In the genomic region with DNA sequence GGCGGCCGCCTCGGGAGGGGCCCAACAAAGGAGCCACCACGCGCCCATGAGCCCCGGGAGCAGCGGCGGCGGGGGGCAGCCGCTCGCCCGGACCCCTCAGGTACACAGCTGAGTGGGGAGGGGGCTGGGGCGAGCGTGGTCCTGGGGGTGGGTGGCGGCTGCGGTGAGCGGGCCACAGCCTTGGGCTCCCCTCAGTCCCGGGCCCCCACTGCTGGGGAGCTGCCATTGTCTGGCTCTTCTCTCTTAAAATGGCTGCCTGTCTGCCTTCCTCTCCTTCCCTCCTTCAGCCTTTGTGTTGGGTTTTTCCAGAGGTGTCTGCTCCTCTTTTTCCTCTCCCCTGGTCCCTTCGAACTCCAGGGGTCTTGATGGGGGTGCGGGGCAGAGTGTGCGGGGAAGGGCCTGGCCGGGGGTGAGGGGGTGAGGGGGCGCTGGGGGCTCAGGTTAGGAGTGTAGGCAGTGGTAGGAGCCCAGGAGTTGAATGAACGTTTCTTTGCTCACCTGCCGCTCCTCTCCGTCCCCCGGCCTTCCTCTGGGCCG, we compare ENCODE assay signal across 8 cellular contexts. TPM values are rescaled to one million over a fixed set of nuclear protein-coding genes. Genes with fewer than 3 reads are reported as not detected.
DNase-seq lines count a peak whose midpoint lies in the region; ATAC-seq, FAIRE-seq and TF ChIP-seq lines count a peak whose summit lies in the region.

No MANE protein-coding gene starts in this region.

- H3K36me3 ChIP-seq in Peyer's patch (no peaks in the 10 kb centered on the region), small intestine (ENCODE audit: control insufficient read depth in 2 of 2, insufficient read depth in 2 of 2, low read length in 2 of 2) (no peaks in the 10 kb centered on the region)

- H3K27me3 Mint-ChIP-seq in stimulated activated naive B cell treated with anti-CD40 and anti-IgM and Interleukin-4, amounts not matched to agents 10 μg/mL and 1 μg/mL and 100 μg/mL, for 72 hours, result no peaks in the 10 kb centered on the region

- H3K27ac ChIP-seq in Peyer's patch (peak overlapping the region; percentile 96 to 100 (median 97)), small intestine (ENCODE audit: low read depth in 1 of 2, low read length in 1 of 2) (peak overlapping the region; percentile 94 to 98)

- no peak for TF ChIP-seq CTCF in Peyer's patch (IDR thresholded peaks at IDR 0.05)
- TF ChIP-seq CTCF in foreskin fibroblast (IDR thresholded peaks at IDR 0.05; ENCODE audit: low read depth, low read length), result no peak

- H3K27ac Mint-ChIP-seq in stimulated activated naive B cell treated with anti-CD40 and anti-IgM and Interleukin-4, amounts not matched to agents 10 μg/mL and 1 μg/mL and 100 μg/mL, for 72 hours, result no peak overlapping the region

- H3K36me3 Mint-ChIP-seq in stimulated activated naive B cell treated with anti-CD40 and anti-IgM and Interleukin-4, amounts not matched to agents 10 μg/mL and 1 μg/mL and 100 μg/mL, for 72 hours, result peaks cover 6 to 9% of the 10 kb centered on the region in 2 donors

- H3K4me1 Mint-ChIP-seq in stimulated activated naive B cell treated with anti-CD40 and anti-IgM and Interleukin-4, amounts not matched to agents 10 μg/mL and 1 μg/mL and 100 μg/mL, for 72 hours, result peaks cover 16 to 27% of the 10 kb centered on the region in 2 donors

- H3K9me3 Mint-ChIP-seq in stimulated activated naive B cell treated with anti-CD40 and anti-IgM and Interleukin-4, amounts not matched to agents 10 μg/mL and 1 μg/mL and 100 μg/mL, for 72 hours, result no peaks in the 10 kb centered on the region

- 0% methylated on average over 11 to 28 of the region's 28 CpGs for WGBS in small intestine, 3 donors

- H3K4me3 Mint-ChIP-seq in stimulated activated naive B cell treated with anti-CD40 and anti-IgM and Interleukin-4, amounts not matched to agents 10 μg/mL and 1 μg/mL and 100 μg/mL, for 72 hours, result no peak overlapping the region

- peak in 2 of 3 experiments; percentile 45 to 47 for DNase-seq in NCI-H1417 (lab: John Stamatoyannopoulos, UW)
- DNase-seq in NCI-H1417 treated with DMSO at 0.1 percent for 48 hours (lab: John Stamatoyannopoulos, UW), result no peak
- DNase-seq in Peyer's patch, result no peak
- DNase-seq in foreskin fibroblast, result no peak
- DNase-seq in small intestine, result no peak
- DNase-seq in stimulated activated naive B cell treated with anti-CD40 and anti-IgM and Interleukin-4, amounts not matched to agents 10 μg/mL and 1 μg/mL and 100 μg/mL, for 72 hours, result no peak

- TF ChIP-seq POLR2A in Peyer's patch (IDR thresholded peaks at IDR 0.05), result no peak

- no peak for FAIRE-seq in small intestine (lab: Jason Lieb, UNC)

- H3K4me3 ChIP-seq in Peyer's patch, result peak overlapping the region; percentile 95 to 98 (median 96)
- H3K4me3 ChIP-seq in foreskin fibroblast (ENCODE audit: low read depth in 1 of 2, low read length in 2 of 2), result peak overlapping the region; percentile 72 to 76
- H3K4me3 ChIP-seq in small intestine (ENCODE audit: low read depth in 1 of 2, low read length in 2 of 2), result peak overlapping the region; percentile 99

- H3K27me3 ChIP-seq in Peyer's patch (no peaks in the 10 kb centered on the region), small intestine (ENCODE audit: control insufficient read depth in 2 of 2, insufficient read depth in 2 of 2, low read length in 2 of 2) (no peaks in the 10 kb centered on the region)

- H3K9me3 ChIP-seq in Peyer's patch (no peaks in the 10 kb centered on the region), small intestine (ENCODE audit: control insufficient read depth, low read depth) (no peaks in the 10 kb centered on the region)

- ATAC-seq in HG02759 (IDR thresholded peaks at IDR 0.05; ENCODE audit: unreplicated experiment) (no peak), HG02870 (IDR thresholded peaks at IDR 0.05; ENCODE audit: unreplicated experiment) (no peak)
- no peak for ATAC-seq in stimulated activated naive B cell treated with anti-CD40 and anti-IgM and Interleukin-4, amounts not matched to agents 10 μg/mL and 1 μg/mL and 100 μg/mL, for 72 hours (replicated peaks)

- H3K4me1 ChIP-seq in Peyer's patch (peaks cover 0 to 64% (median 35%) of the 10 kb centered on the region in 4 donors), small intestine (ENCODE audit: control insufficient read depth in 2 of 2, insufficient read depth in 1 of 2, low read depth in 1 of 2, low read length in 1 of 2) (peaks cover 26 to 42% of the 10 kb centered on the region in 2 donors)

RNA-seq across cellular contexts. Expression of a gene that starts 1.7 kb away (rescaled TPM):
- 10 to 100 TPM; 49.4 to 90.8 (median 66.8) TPM for total RNA-seq in Peyer's patch
- 10 to 100 TPM in 2 of 3 donors, 1 to 10 TPM in 1; 7.8 to 23.7 (median 13.6) TPM for polyA plus RNA-seq in small intestine

Comparison
In these comparisons a context has a peak if more than half of its experiments do, and no peak if none do; other contexts are left out.
1. DNase-seq: peak in NCI-H1417 (2 of 3); none in NCI-H1417 treated with DMSO at 0.1 percent for 48 hours (single experiment), Peyer's patch (0 of 3), foreskin fibroblast (0 of 2), small intestine (single experiment) and stimulated activated naive B cell treated with anti-CD40 and anti-IgM and Interleukin-4, amounts not matched to agents 10 μg/mL and 1 μg/mL and 100 μg/mL, for 72 hours (single experiment).
2. Peak in every context shown above with its lines, with median percentiles within 50 percentile points of each other: H3K4me3 ChIP-seq.